8 cellular contexts compared by ENCODE assay signal in genomic region chr22:31400023-31400397, GRCh38. TPM values are rescaled to one million over a fixed set of nuclear protein-coding genes. Genes with fewer than 3 reads are reported as not detected.
DNase-seq lines count a peak whose midpoint lies in the region; ATAC-seq and TF ChIP-seq lines count a peak whose summit lies in the region.

No MANE protein-coding gene starts in this region.

- H3K79me2 ChIP-seq in ACC112 (ENCODE audit: control insufficient read depth, insufficient read depth, low read length, unreplicated experiment) (peaks cover 26% of the 10 kb centered on the region), H9 (ENCODE audit: insufficient read depth, low read length) (peaks cover 9% of the 10 kb centered on the region; the same call in 1 of the 2 replicates)

- peak overlapping the region; percentile 89 for H3K4me2 ChIP-seq in H9 (ENCODE audit: insufficient read depth, insufficient read length, low read length)

- H3K4ac ChIP-seq in H9 (ENCODE audit: low read depth, low read length) = no peak overlapping the region

- H3K9ac ChIP-seq in H9 (ENCODE audit: extremely low read depth, insufficient read length, low read length) (peak overlapping the region; percentile 86), iPS-20b (ENCODE audit: low read depth, low read length) (peak overlapping the region; percentile 97)

- H3K36me3 ChIP-seq in ACC112 (ENCODE audit: insufficient read depth, low read length) (no peaks in the 10 kb centered on the region), iPS-20b (ENCODE audit: insufficient read depth, low read depth, low read length) (peaks cover 31% of the 10 kb centered on the region)

- peak overlapping the region; percentile 57; the same call in 1 of the 2 replicates for H3K14ac ChIP-seq in H9 (ENCODE audit: insufficient read depth, low read length)

- no peak overlapping the region for H3T11ph ChIP-seq in H9 (ENCODE audit: low read length)

- H3K36me3 Mint-ChIP-seq in H9 (ENCODE audit: insufficient read depth in 1 of 3, low read depth in 3 of 3) = peaks cover 14 to 44% (median 34%) of the 10 kb centered on the region in 3 experiments
- H3K36me3 Mint-ChIP-seq in activated naive CD8-positive, alpha-beta T cell treated with anti-CD3 and anti-CD28 coated beads, Interleukin-2, amount 50 U/mL, for 24 hours (ENCODE audit: low read depth) = peaks cover 25% of the 10 kb centered on the region

- H2BK15ac ChIP-seq in H9 (ENCODE audit: low read depth, low read length) = no peak overlapping the region

- peak overlapping the region; percentile 99 for H3K4me3 ChIP-seq in ACC112 (ENCODE audit: low read depth, low read length)
- H3K4me3 ChIP-seq in iPS-20b (ENCODE audit: low read length) = peak overlapping the region; percentile 95

- H3K18ac ChIP-seq in H9 (ENCODE audit: insufficient read length, low read depth, low read length) = no peak overlapping the region

- H3K9me3 Mint-ChIP-seq in H9 = no peaks in the 10 kb centered on the region
- H3K9me3 Mint-ChIP-seq in activated naive CD8-positive, alpha-beta T cell treated with anti-CD3 and anti-CD28 coated beads, Interleukin-2, amount 50 U/mL, for 24 hours = no peaks in the 10 kb centered on the region
- H3K9me3 Mint-ChIP-seq in stimulated activated naive CD8-positive, alpha-beta T cell treated with anti-CD3 and anti-CD28 coated beads, Interleukin-15, amount 100 ng/mL, for 72 hours = no peaks in the 10 kb centered on the region

- H3K4me1 ChIP-seq in ACC112 (ENCODE audit: control insufficient read depth, insufficient read depth, low read length, unreplicated experiment) = peaks cover 7% of the 10 kb centered on the region
- H3K4me1 ChIP-seq in H9 (ENCODE audit: insufficient read depth, low read length) = no peaks in the 10 kb centered on the region
- peaks cover 4% of the 10 kb centered on the region for H3K4me1 ChIP-seq in iPS-20b (ENCODE audit: insufficient read depth, low read length)

- no peak overlapping the region for H3K56ac ChIP-seq in H9 (ENCODE audit: insufficient read length, low read depth, low read length)

- peak overlapping the region; percentile 73 for H2AFZ ChIP-seq in ACC112 (ENCODE audit: low read length, unreplicated experiment)
- no peak overlapping the region for H2AFZ ChIP-seq in H9 (ENCODE audit: low read length)

- TF ChIP-seq CTCF in H9 (conservative IDR thresholded peaks at IDR 0.05) = no peak

- peaks cover 5 to 12% of the 10 kb centered on the region in 2 experiments for H3K4me1 Mint-ChIP-seq in H9
- peaks cover 28% of the 10 kb centered on the region for H3K4me1 Mint-ChIP-seq in activated naive CD8-positive, alpha-beta T cell treated with anti-CD3 and anti-CD28 coated beads, Interleukin-2, amount 50 U/mL, for 24 hours
- H3K4me1 Mint-ChIP-seq in stimulated activated naive CD8-positive, alpha-beta T cell treated with anti-CD3 and anti-CD28 coated beads, Interleukin-15, amount 100 ng/mL, for 72 hours = peaks cover 30% of the 10 kb centered on the region

- H2AK5ac ChIP-seq in H9 (ENCODE audit: insufficient read length, low read length) = no peak overlapping the region

- no peak overlapping the region for H4K5ac ChIP-seq in H9 (ENCODE audit: insufficient read length, low read depth, low read length)

- no peaks in the 10 kb centered on the region for H3K27me3 Mint-ChIP-seq in H9 (ENCODE audit: low read depth)
- no peaks in the 10 kb centered on the region for H3K27me3 Mint-ChIP-seq in activated naive CD8-positive, alpha-beta T cell treated with anti-CD3 and anti-CD28 coated beads, Interleukin-2, amount 50 U/mL, for 24 hours
- no peaks in the 10 kb centered on the region for H3K27me3 Mint-ChIP-seq in stimulated activated naive CD8-positive, alpha-beta T cell treated with anti-CD3 and anti-CD28 coated beads, Interleukin-15, amount 100 ng/mL, for 72 hours

- no CpG with 5 or more reads among the region's 11 CpGs for WGBS in H9 (ENCODE audit: extremely low coverage, insufficient read length, low lambda C conversion rate)

- no peak overlapping the region for H2BK5ac ChIP-seq in H9 (ENCODE audit: insufficient read length, low read length)

- no peaks in the 10 kb centered on the region for H4K20me1 ChIP-seq in H9 (ENCODE audit: control insufficient read depth, insufficient read depth, insufficient read length)

- H3K27me3 ChIP-seq in ACC112 (ENCODE audit: insufficient read depth, low read length) (no peaks in the 10 kb centered on the region), H9 (ENCODE audit: insufficient read depth, low read length) (no peaks in the 10 kb centered on the region), iPS-20b (ENCODE audit: insufficient read depth, low read length) (no peaks in the 10 kb centered on the region)

- H3K4me3 Mint-ChIP-seq in H9 = peak overlapping the region; percentile 95 to 99
- H3K4me3 Mint-ChIP-seq in activated naive CD8-positive, alpha-beta T cell treated with anti-CD3 and anti-CD28 coated beads, Interleukin-2, amount 50 U/mL, for 24 hours = peak overlapping the region; percentile 99
- H3K4me3 Mint-ChIP-seq in stimulated activated naive CD8-positive, alpha-beta T cell treated with anti-CD3 and anti-CD28 coated beads, Interleukin-15, amount 100 ng/mL, for 72 hours = peak overlapping the region; percentile 90 to 92

- DNase-seq in H9 = no peak
- DNase-seq in activated naive CD8-positive, alpha-beta T cell treated with anti-CD3 and anti-CD28 coated beads, Interleukin-2, amount 50 U/mL, for 24 hours = no peak
- DNase-seq in stimulated activated naive CD8-positive, alpha-beta T cell treated with anti-CD3 and anti-CD28 coated beads, Interleukin-15, amount 100 ng/mL, for 72 hours = no peak
- DNase-seq in midbrain (lab: John Stamatoyannopoulos, UW) = no peak
- no peak for DNase-seq in occipital lobe (lab: John Stamatoyannopoulos, UW)

- H3K23ac ChIP-seq in H9 (ENCODE audit: insufficient read length, low read depth, low read length) = no peak overlapping the region

- H3K27ac ChIP-seq in ACC112 (ENCODE audit: low read depth, low read length) (peak overlapping the region; percentile 63; the same call in 1 of the 2 replicates), H9 (ENCODE audit: insufficient read length, low read depth, low read length) (no peak overlapping the region), iPS-20b (ENCODE audit: low read length) (peak overlapping the region; percentile 3)

- H3K23me2 ChIP-seq in H9 (ENCODE audit: insufficient read length, low read depth, low read length, poor library complexity, severe bottlenecking) = peaks cover 7% of the 10 kb centered on the region

- no peak overlapping the region for H2BK20ac ChIP-seq in H9 (ENCODE audit: low read depth, low read length, poor library complexity, severe bottlenecking)

- H3K9me3 ChIP-seq in H9 (ENCODE audit: control insufficient read depth, low read depth, low read length) (no peaks in the 10 kb centered on the region), iPS-20b (ENCODE audit: insufficient read depth, low read depth, low read length) (no peaks in the 10 kb centered on the region)

- H4K8ac ChIP-seq in H9 (replicated peaks; ENCODE audit: insufficient read length, low read depth, low read length) = no peak overlapping the region

- H2BK120ac ChIP-seq in H9 (ENCODE audit: low read depth, low read length, poor library complexity, severe bottlenecking) = no peak overlapping the region

- no peak overlapping the region for H4K91ac ChIP-seq in H9 (ENCODE audit: insufficient read length, low read depth, low read length)

- H2BK12ac ChIP-seq in H9 (ENCODE audit: insufficient read length, low read depth, low read length) = no peak overlapping the region

- ATAC-seq in activated naive CD8-positive, alpha-beta T cell treated with anti-CD3 and anti-CD28 coated beads, Interleukin-2, amount 50 U/mL, for 24 hours = no peak
- no peak for ATAC-seq in stimulated activated naive CD8-positive, alpha-beta T cell treated with anti-CD3 and anti-CD28 coated beads, Interleukin-15, amount 100 ng/mL, for 72 hours
- no peak for ATAC-seq in HG02852 (IDR thresholded peaks at IDR 0.05; ENCODE audit: unreplicated experiment)

- peaks cover 18% of the 10 kb centered on the region for H3K79me1 ChIP-seq in H9 (ENCODE audit: insufficient read depth, low read depth, low read length, poor library complexity, severe bottlenecking)

- peak overlapping the region; percentile 52 to 97 (median 95) for H3K27ac Mint-ChIP-seq in H9
- peak overlapping the region; percentile 98 for H3K27ac Mint-ChIP-seq in activated naive CD8-positive, alpha-beta T cell treated with anti-CD3 and anti-CD28 coated beads, Interleukin-2, amount 50 U/mL, for 24 hours
- peak overlapping the region; percentile 91 to 97 for H3K27ac Mint-ChIP-seq in stimulated activated naive CD8-positive, alpha-beta T cell treated with anti-CD3 and anti-CD28 coated beads, Interleukin-15, amount 100 ng/mL, for 72 hours

RNA-seq across cellular contexts. Expression of gene DRG1, which starts 0.6 kb away (rescaled TPM):
- total RNA-seq in H9 (2021) = 89.1 and 89.5 TPM in 2 replicates
- 63.0 TPM for total RNA-seq in occipital lobe

RNA-seq across cellular contexts. Expression of gene PATZ1, which starts 53.9 kb away (rescaled TPM):
- total RNA-seq in H9 (2021) (118 and 120 TPM in 2 replicates), occipital lobe (29.9 TPM)
